1 cellular context compared by ENCODE assay signal in genomic region chr15:74519311-74519710, GRCh38.
TF ChIP-seq lines count a peak whose summit lies in the region.

No MANE protein-coding gene starts in this region.

TF ChIP-seq in K562, 482 proteins besides CTCF, POLR2A, EP300 and RAD21:
- TF ChIP-seq SRSF1 (IDR thresholded peaks at IDR 0.05; ENCODE audit: low read depth, low read length), result no peak
- TF ChIP-seq ZBTB40 (IDR thresholded peaks at IDR 0.05), result no peak
- TF ChIP-seq ZBTB40 (CRISPR knock-in tag; IDR thresholded peaks at IDR 0.05), result no peak
- no peak for TF ChIP-seq CEBPG (CRISPR knock-in tag; IDR thresholded peaks at IDR 0.05)
- TF ChIP-seq CEBPG (tag; conservative IDR thresholded peaks at IDR 0.05 in 1 of 2, IDR thresholded peaks at IDR 0.05 in 1 of 2), result peak in 1 of 2 experiments; percentile 40; a peak in 1 of 4 replicates
- TF ChIP-seq ELF1 (tag; IDR thresholded peaks at IDR 0.05), result no peak
- TF ChIP-seq C11orf30 (IDR thresholded peaks at IDR 0.05; ENCODE audit: low read depth), result no peak
- TF ChIP-seq PRDM10 (IDR thresholded peaks at IDR 0.05; ENCODE audit: partially characterized antibody), result no peak
- TF ChIP-seq DPF2 (IDR thresholded peaks at IDR 0.05), result peak; percentile 40
- TF ChIP-seq, protein P1, sequence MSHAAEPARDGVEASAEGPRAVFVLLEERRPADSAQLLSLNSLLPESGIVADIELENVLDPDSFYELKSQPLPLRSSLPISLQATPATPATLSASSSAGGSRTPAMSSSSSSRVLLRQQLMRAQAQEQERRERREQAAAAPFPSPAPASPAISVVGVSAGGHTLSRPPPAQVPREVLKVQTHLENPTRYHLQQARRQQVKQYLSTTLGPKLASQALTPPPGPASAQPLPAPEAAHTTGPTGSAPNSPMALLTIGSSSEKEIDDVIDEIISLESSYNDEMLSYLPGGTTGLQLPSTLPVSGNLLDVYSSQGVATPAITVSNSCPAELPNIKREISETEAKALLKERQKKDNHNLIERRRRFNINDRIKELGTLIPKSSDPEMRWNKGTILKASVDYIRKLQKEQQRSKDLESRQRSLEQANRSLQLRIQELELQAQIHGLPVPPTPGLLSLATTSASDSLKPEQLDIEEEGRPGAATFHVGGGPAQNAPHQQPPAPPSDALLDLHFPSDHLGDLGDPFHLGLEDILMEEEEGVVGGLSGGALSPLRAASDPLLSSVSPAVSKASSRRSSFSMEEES (CRISPR knock-in tag; IDR thresholded peaks at IDR 0.05), result no peak
- peak; percentile 53 for TF ChIP-seq ETV1 (tag; conservative IDR thresholded peaks at IDR 0.05; ENCODE audit: low read depth)
- TF ChIP-seq, protein P2, sequence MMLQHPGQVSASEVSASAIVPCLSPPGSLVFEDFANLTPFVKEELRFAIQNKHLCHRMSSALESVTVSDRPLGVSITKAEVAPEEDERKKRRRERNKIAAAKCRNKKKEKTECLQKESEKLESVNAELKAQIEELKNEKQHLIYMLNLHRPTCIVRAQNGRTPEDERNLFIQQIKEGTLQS (IDR thresholded peaks at IDR 0.05), result peak; percentile 69
- TF ChIP-seq, protein P2 (CRISPR knock-in tag; conservative IDR thresholded peaks at IDR 0.05), result no peak
- TF ChIP-seq ZNF280A (IDR thresholded peaks at IDR 0.05; ENCODE audit: low read depth, partially characterized antibody), result no peak
- 0 out of 2 replicates have a peak, but pooled peaks have one; percentile 26 for TF ChIP-seq ARID1B (IDR thresholded peaks at IDR 0.05)
- no peak for TF ChIP-seq PTRF (tag; IDR thresholded peaks at IDR 0.05)
- TF ChIP-seq OTX1 (CRISPR knock-in tag; IDR thresholded peaks at IDR 0.05), result no peak
- no peak for TF ChIP-seq ZNF24 (IDR thresholded peaks at IDR 0.05)
- 0 out of 2 replicates have a peak, but pooled peaks have one; percentile 4 for TF ChIP-seq JUND (IDR thresholded peaks at IDR 0.05; ENCODE audit: borderline replicate concordance, low read depth, low read length)
- no peak for TF ChIP-seq JUND (tag; IDR thresholded peaks at IDR 0.05; ENCODE audit: borderline replicate concordance, low read depth, low read length)
- no peak for TF ChIP-seq TCF15 (CRISPR knock-in tag; IDR thresholded peaks at IDR 0.05)
- TF ChIP-seq, protein P3, sequence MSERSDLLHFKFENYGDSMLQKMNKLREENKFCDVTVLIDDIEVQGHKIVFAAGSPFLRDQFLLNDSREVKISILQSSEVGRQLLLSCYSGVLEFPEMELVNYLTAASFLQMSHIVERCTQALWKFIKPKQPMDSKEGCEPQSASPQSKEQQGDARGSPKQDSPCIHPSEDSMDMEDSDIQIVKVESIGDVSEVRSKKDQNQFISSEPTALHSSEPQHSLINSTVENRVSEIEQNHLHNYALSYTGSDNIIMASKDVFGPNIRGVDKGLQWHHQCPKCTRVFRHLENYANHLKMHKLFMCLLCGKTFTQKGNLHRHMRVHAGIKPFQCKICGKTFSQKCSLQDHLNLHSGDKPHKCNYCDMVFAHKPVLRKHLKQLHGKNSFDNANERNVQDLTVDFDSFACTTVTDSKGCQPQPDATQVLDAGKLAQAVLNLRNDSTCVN (CRISPR knock-in tag; IDR thresholded peaks at IDR 0.05), result no peak
- TF ChIP-seq ATF6 (CRISPR knock-in tag; IDR thresholded peaks at IDR 0.05), result no peak
- no peak for TF ChIP-seq HSF4 (CRISPR knock-in tag; IDR thresholded peaks at IDR 0.05; ENCODE audit: borderline replicate concordance)
- 0 out of 2 replicates have a peak, but pooled peaks have one; percentile 11 for TF ChIP-seq BCOR (IDR thresholded peaks at IDR 0.05)
- peak; percentile 80 for TF ChIP-seq FOSL1 (tag; conservative IDR thresholded peaks at IDR 0.05)
- TF ChIP-seq FOXK2 (conservative IDR thresholded peaks at IDR 0.05 in 1 of 2, IDR thresholded peaks at IDR 0.05 in 1 of 2; ENCODE audit: low read depth in 2 of 2), result no peak
- TF ChIP-seq ZNF277 (CRISPR knock-in tag; IDR thresholded peaks at IDR 0.05; ENCODE audit: borderline replicate concordance), result no peak
